ENCODE assay signal across 20 cellular contexts in genomic region chr11:33669598-33670249, GRCh38. TPM values are rescaled to one million over a fixed set of nuclear protein-coding genes. Genes with fewer than 3 reads are reported as not detected.
"Had no signal": no experiment of that assay in that cellular context is flagged by ENCODE, and none has a peak within 500 bp of the region (broad histone marks: within the 10 kb centered on the region; RNA-seq: fewer than 3 reads in every experiment).

No MANE protein-coding gene starts in this region.

- H2AFZ ChIP-seq: parathyroid adenoma had no signal

- DNase-seq: activated B cell treated with CpG ODN at 0.5 μM for 24 hours; activated CD4-positive, alpha-beta T cell treated with anti-CD3 and anti-CD28 coated beads, Interleukin-2, amount 10 ng/mL, durations not matched to agents 24 days and 14 days; activated CD8-positive, alpha-beta T cell treated with anti-CD3 and anti-CD28 coated beads for 36 hours; activated naive CD4-positive, alpha-beta T cell treated with Interleukin-2 at 50 U/mL for 16 hours; activated T-cell treated with anti-CD3 and anti-CD28 coated beads, Interleukin-2, amount 50 U/mL, for 1 hour; anterior cingulate cortex; colonic mucosa; gastrocnemius medialis; head of caudate nucleus; kidney glomerular epithelial cell; natural killer cell; right lobe of liver; stimulated activated CD4-positive, alpha-beta T cell treated with anti-CD3 and anti-CD28 coated beads, Interleukin-4, amount 100 ng/mL, for 4 hours; stimulated activated naive CD4-positive, alpha-beta T cell; T-helper 9 cell; thyroid gland had no signal

- ATAC-seq: gastrocnemius medialis, natural killer cell, right lobe of liver had no signal

- H3K79me2 ChIP-seq: parathyroid adenoma had no signal

- H3K27me3 ChIP-seq: colonic mucosa, gastrocnemius medialis, right lobe of liver, thyroid gland had no signal

- H3K4me1 ChIP-seq: colonic mucosa, right lobe of liver had no signal

- H3K36me3 ChIP-seq: colonic mucosa, gastrocnemius medialis, neutrophil, right lobe of liver, thyroid gland had no signal

- H3K4me3 ChIP-seq: colonic mucosa, gastrocnemius medialis, right lobe of liver, thyroid gland had no signal

- H3K9me3 ChIP-seq: colonic mucosa, gastrocnemius medialis, neutrophil, right lobe of liver, thyroid gland had no signal

- H3K27ac ChIP-seq: colonic mucosa, gastrocnemius medialis, neutrophil, parathyroid adenoma, right lobe of liver, thyroid gland had no signal

RNA-seq across cellular contexts. Expression of gene C11orf91, which starts 30.9 kb away (rescaled TPM):
- total RNA-seq: activated CD8-positive, alpha-beta T cell treated with anti-CD3 and anti-CD28 coated beads for 36 hours; activated T-helper 17 cell treated with anti-CD3 and anti-CD28 coated beads, Interleukin-2, amount 50 U/mL, for 72 hours; colonic mucosa; gastrocnemius medialis; liver; natural killer cell; right lobe of liver; thyroid gland had no signal
- polyA plus RNA-seq: liver had no signal
